1 cellular context compared by ENCODE assay signal in genomic region chr1:217630711-217631591, GRCh38.
TF ChIP-seq lines count a peak whose summit lies in the region.

Gene GPATCH2, minus strand, starts transcription at chr1:217631090. Its CDS starts 119 bp downstream, at chr1:217630971.
Gene SPATA17, plus strand, starts transcription at chr1:217631344. Its CDS starts 35 bp downstream, at chr1:217631379.

TF ChIP-seq in K562, 482 proteins besides CTCF, POLR2A, EP300 and RAD21 (continued from another document):
- TF ChIP-seq, protein P1, sequence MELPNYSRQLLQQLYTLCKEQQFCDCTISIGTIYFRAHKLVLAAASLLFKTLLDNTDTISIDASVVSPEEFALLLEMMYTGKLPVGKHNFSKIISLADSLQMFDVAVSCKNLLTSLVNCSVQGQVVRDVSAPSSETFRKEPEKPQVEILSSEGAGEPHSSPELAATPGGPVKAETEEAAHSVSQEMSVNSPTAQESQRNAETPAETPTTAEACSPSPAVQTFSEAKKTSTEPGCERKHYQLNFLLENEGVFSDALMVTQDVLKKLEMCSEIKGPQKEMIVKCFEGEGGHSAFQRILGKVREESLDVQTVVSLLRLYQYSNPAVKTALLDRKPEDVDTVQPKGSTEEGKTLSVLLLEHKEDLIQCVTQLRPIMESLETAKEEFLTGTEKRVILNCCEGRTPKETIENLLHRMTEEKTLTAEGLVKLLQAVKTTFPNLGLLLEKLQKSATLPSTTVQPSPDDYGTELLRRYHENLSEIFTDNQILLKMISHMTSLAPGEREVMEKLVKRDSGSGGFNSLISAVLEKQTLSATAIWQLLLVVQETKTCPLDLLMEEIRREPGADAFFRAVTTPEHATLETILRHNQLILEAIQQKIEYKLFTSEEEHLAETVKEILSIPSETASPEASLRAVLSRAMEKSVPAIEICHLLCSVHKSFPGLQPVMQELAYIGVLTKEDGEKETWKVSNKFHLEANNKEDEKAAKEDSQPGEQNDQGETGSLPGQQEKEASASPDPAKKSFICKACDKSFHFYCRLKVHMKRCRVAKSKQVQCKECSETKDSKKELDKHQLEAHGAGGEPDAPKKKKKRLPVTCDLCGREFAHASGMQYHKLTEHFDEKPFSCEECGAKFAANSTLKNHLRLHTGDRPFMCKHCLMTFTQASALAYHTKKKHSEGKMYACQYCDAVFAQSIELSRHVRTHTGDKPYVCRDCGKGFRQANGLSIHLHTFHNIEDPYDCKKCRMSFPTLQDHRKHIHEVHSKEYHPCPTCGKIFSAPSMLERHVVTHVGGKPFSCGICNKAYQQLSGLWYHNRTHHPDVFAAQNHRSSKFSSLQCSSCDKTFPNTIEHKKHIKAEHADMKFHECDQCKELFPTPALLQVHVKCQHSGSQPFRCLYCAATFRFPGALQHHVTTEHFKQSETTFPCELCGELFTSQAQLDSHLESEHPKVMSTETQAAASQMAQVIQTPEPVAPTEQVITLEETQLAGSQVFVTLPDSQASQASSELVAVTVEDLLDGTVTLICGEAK (IDR thresholded peaks at IDR 0.05): peak; percentile 83
- TF ChIP-seq, protein P1 (CRISPR knock-in tag; IDR thresholded peaks at IDR 0.05): no peak
- TF ChIP-seq TFAP4 (CRISPR knock-in tag; IDR thresholded peaks at IDR 0.05; ENCODE audit: borderline replicate concordance) (peak; percentile 72; the same call in 1 of the 2 replicates), GABPB1 (CRISPR knock-in tag; IDR thresholded peaks at IDR 0.05) (peak; percentile 91), RBFOX2 (IDR thresholded peaks at IDR 0.05; ENCODE audit: low read depth, low read length) (peak; percentile 65), ZNF3 (CRISPR knock-in tag; IDR thresholded peaks at IDR 0.05) (no peak)
- TF ChIP-seq, protein P2, sequence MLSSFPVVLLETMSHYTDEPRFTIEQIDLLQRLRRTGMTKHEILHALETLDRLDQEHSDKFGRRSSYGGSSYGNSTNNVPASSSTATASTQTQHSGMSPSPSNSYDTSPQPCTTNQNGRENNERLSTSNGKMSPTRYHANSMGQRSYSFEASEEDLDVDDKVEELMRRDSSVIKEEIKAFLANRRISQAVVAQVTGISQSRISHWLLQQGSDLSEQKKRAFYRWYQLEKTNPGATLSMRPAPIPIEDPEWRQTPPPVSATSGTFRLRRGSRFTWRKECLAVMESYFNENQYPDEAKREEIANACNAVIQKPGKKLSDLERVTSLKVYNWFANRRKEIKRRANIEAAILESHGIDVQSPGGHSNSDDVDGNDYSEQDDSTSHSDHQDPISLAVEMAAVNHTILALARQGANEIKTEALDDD (IDR thresholded peaks at IDR 0.05): no peak
- TF ChIP-seq, protein P3, sequence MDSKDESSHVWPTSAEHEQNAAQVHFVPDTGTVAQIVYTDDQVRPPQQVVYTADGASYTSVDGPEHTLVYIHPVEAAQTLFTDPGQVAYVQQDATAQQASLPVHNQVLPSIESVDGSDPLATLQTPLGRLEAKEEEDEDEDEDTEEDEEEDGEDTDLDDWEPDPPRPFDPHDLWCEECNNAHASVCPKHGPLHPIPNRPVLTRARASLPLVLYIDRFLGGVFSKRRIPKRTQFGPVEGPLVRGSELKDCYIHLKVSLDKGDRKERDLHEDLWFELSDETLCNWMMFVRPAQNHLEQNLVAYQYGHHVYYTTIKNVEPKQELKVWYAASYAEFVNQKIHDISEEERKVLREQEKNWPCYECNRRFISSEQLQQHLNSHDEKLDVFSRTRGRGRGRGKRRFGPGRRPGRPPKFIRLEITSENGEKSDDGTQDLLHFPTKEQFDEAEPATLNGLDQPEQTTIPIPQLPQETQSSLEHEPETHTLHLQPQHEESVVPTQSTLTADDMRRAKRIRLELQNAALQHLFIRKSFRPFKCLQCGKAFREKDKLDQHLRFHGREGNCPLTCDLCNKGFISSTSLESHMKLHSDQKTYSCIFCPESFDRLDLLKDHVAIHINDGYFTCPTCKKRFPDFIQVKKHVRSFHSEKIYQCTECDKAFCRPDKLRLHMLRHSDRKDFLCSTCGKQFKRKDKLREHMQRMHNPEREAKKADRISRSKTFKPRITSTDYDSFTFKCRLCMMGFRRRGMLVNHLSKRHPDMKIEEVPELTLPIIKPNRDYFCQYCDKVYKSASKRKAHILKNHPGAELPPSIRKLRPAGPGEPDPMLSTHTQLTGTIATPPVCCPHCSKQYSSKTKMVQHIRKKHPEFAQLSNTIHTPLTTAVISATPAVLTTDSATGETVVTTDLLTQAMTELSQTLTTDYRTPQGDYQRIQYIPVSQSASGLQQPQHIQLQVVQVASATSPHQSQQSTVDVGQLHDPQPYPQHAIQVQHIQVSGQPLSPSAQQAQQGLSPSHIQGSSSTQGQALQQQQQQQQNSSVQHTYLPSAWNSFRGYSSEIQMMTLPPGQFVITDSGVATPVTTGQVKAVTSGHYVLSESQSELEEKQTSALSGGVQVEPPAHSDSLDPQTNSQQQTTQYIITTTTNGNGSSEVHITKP (IDR thresholded peaks at IDR 0.05; ENCODE audit: partially characterized antibody): peak; percentile 99
TF ChIP-seq in K562: peak in this region for 27.
